In genomic region chr4:19748470-19748869, GRCh38 we compare ENCODE assay signal across 13 cellular contexts.
A peak's percentile ranks its signal among the peaks of the same experiment; 100 is the strongest.
DNase-seq lines count a peak whose midpoint lies in the region; ATAC-seq and TF ChIP-seq lines count a peak whose summit lies in the region.
"Had no signal": no experiment of that assay in that cellular context is flagged by ENCODE, and none has a peak within 500 bp of the region (broad histone marks: within the 10 kb centered on the region; RNA-seq: fewer than 3 reads in every experiment).

No MANE protein-coding gene starts in this region.

- no peak for TF ChIP-seq CTCF in HFF-Myc (IDR thresholded peaks at IDR 0.05; ENCODE audit: low read depth, low read length, missing control alignments)
- no peak for TF ChIP-seq CTCF in lower lobe of right lung (IDR thresholded peaks at IDR 0.05)
- no peak for TF ChIP-seq CTCF in upper lobe of left lung (IDR thresholded peaks at IDR 0.05)
- TF ChIP-seq CTCF in MM.1S (IDR thresholded peaks at IDR 0.05; ENCODE audit: low read length), result no peak

- H3K36me3 ChIP-seq in lower lobe of right lung (no peaks in the 10 kb centered on the region), upper lobe of left lung (no peaks in the 10 kb centered on the region), MM.1S (replicated peaks; ENCODE audit: insufficient read depth, low read length) (no peaks in the 10 kb centered on the region)
- H3K36me3 ChIP-seq: HAP-1 had no signal

- no peaks in the 10 kb centered on the region for H3K9me2 ChIP-seq in MM.1S (replicated peaks; ENCODE audit: insufficient read depth, low read length)

- peak overlapping the region; percentile 5 for H3K27ac ChIP-seq in lower lobe of right lung
- no peak overlapping the region for H3K27ac ChIP-seq in upper lobe of left lung
- no peak overlapping the region for H3K27ac ChIP-seq in MM.1S (ENCODE audit: low read length)

- H3K4me1 ChIP-seq in lower lobe of right lung (no peaks in the 10 kb centered on the region), upper lobe of left lung (peaks cover 0 to 12% (median 6%) of the 10 kb centered on the region in 4 donors), MM.1S (ENCODE audit: low read length) (no peaks in the 10 kb centered on the region)
- H3K4me1 ChIP-seq: HAP-1 had no signal

- H3K79me2 ChIP-seq in MM.1S (ENCODE audit: low read length), result no peaks in the 10 kb centered on the region

- H3K4me3 ChIP-seq in HFF-Myc (replicated peaks; ENCODE audit: low read depth, low read length), result no peak overlapping the region
- H3K4me3 ChIP-seq in lower lobe of right lung, result no peak overlapping the region
- no peak overlapping the region for H3K4me3 ChIP-seq in upper lobe of left lung
- no peak overlapping the region for H3K4me3 ChIP-seq in MM.1S (ENCODE audit: low read length)
- H3K4me3 ChIP-seq: HAP-1 had no signal

- no peak overlapping the region for H3K9ac ChIP-seq in MM.1S (ENCODE audit: low read length)

- no peaks in the 10 kb centered on the region for H3K27me3 ChIP-seq in lower lobe of right lung (ENCODE audit: low read depth)
- no peaks in the 10 kb centered on the region for H3K27me3 ChIP-seq in upper lobe of left lung
- no peaks in the 10 kb centered on the region for H3K27me3 ChIP-seq in MM.1S (replicated peaks; ENCODE audit: insufficient read depth, low read length)

- no peak for TF ChIP-seq POLR2A in upper lobe of left lung (IDR thresholded peaks at IDR 0.05)

- 22 to 32% methylated on average over 3 of the region's 3 CpGs for WGBS in upper lobe of left lung, 2 donors

- no peaks in the 10 kb centered on the region for H4K20me1 ChIP-seq in MM.1S (ENCODE audit: insufficient read depth, low read length)

- TF ChIP-seq EP300 in upper lobe of left lung (IDR thresholded peaks at IDR 0.05), result no peak

- H3K4me2 ChIP-seq in MM.1S (ENCODE audit: low read depth, low read length), result no peak overlapping the region

- intact Hi-C loops in lower lobe of right lung (cut with DNase I), result no loop called here

- DNase-seq in HFF-Myc (ENCODE audit: extremely low read depth, low read depth) (peak; percentile 50), epidermal melanocyte (ENCODE audit: insufficient read length, low spot score) (peak; percentile 31), lower lobe of right lung (no peak), upper lobe of left lung (peak in 1 of 2 donors; percentile 55), GOT3 (lab: John Stamatoyannopoulos, UW) (no peak), MM.1S (no peak), NCI-H1694 treated with DMSO at 0.1 percent for 48 hours (lab: John Stamatoyannopoulos, UW) (no peak)
- DNase-seq: activated T-cell treated with anti-CD3 and anti-CD28 coated beads, Interleukin-2, amount 50 U/mL, for 48 hours; Calu3; NCI-H1694 had no signal

- H3K9me3 ChIP-seq in lower lobe of right lung, result no peaks in the 10 kb centered on the region
- no peaks in the 10 kb centered on the region for H3K9me3 ChIP-seq in upper lobe of left lung
- H3K9me3 ChIP-seq in MM.1S (replicated peaks; ENCODE audit: insufficient read depth, low read length), result no peaks in the 10 kb centered on the region
- H3K9me3 ChIP-seq: HAP-1 had no signal

- no peak overlapping the region for H2AFZ ChIP-seq in MM.1S (ENCODE audit: low read length)

- no peaks in the 10 kb centered on the region for H3F3A ChIP-seq in MM.1S (ENCODE audit: insufficient read depth, low read length)

- ATAC-seq in lower lobe of right lung (peak; percentile 77 to 78), upper lobe of left lung (ENCODE audit: low FRiP score in 2 of 2) (peak; percentile 54 to 86)
- ATAC-seq: activated CD4-positive, CD25-positive, alpha-beta regulatory T cell treated with anti-CD3 and anti-CD28 coated beads, Interleukin-2, amount 50 U/mL, for 24 hours; HepG2 had no signal

Comparison
In these comparisons a context has a peak if more than half of its experiments do, and no peak if none do; other contexts are left out.
1. DNase-seq: peak in HFF-Myc (single experiment) and epidermal melanocyte (single experiment); none in lower lobe of right lung (single experiment), GOT3 (single experiment), MM.1S (single experiment) and NCI-H1694 treated with DMSO at 0.1 percent for 48 hours (single experiment).